In genomic region chr10:119304541-119304940, GRCh38 we compare ENCODE assay signal across 14 cellular contexts.
A peak's percentile ranks its signal among the peaks of the same experiment; 100 is the strongest.
DNase-seq lines count a peak whose midpoint lies in the region; ATAC-seq, FAIRE-seq and TF ChIP-seq lines count a peak whose summit lies in the region.
"Had no signal": no experiment of that assay in that cellular context is flagged by ENCODE, and none has a peak within 500 bp of the region (broad histone marks: within the 10 kb centered on the region; RNA-seq: fewer than 3 reads in every experiment).

No MANE protein-coding gene starts in this region.

- H3K27me3 Mint-ChIP-seq in CD4-positive, CD25-positive, alpha-beta regulatory T cell, result no peaks in the 10 kb centered on the region
- peaks cover 2% of the 10 kb centered on the region for H3K27me3 Mint-ChIP-seq in activated T-helper 1 cell treated with anti-CD3 and anti-CD28 coated beads, Interleukin-12 subunit alpha, Interleukin-12 subunit beta, Interleukin-2, Interleukin-4 antibody, amounts not matched to agents 30 ng/mL and 10 ng/mL and 1 ng/mL, durations not matched to agents 14 hours and 24 hours and 36 hours (ENCODE audit: insufficient read depth)
- H3K27me3 Mint-ChIP-seq in natural killer cell treated with Interleukin-12 subunit alpha and Interleukin-12 subunit beta and Interleukin-15 and Interleukin-18, amount 100 ng/mL, for 72 hours, result peaks cover 0 to 2% of the 10 kb centered on the region in 2 donors

- intact Hi-C loops in activated T-helper 1 cell treated with anti-CD3 and anti-CD28 coated beads, Interleukin-12 subunit alpha, Interleukin-12 subunit beta, Interleukin-2, Interleukin-4 antibody, amounts not matched to agents 30 ng/mL and 10 ng/mL and 1 ng/mL, durations not matched to agents 14 hours and 24 hours and 36 hours (cut with micrococcal nuclease), result loop anchor here (10.0 kb wide), 3 partner anchors 350 to 570 kb away; partner anchors contain the start of genes BAG3 and MCMBP
- intact Hi-C loops in lower lobe of right lung (cut with DNase I), result no loop called here

- peaks cover 5% of the 10 kb centered on the region for H3K36me3 Mint-ChIP-seq in CD4-positive, CD25-positive, alpha-beta regulatory T cell
- H3K36me3 Mint-ChIP-seq in activated T-helper 1 cell treated with anti-CD3 and anti-CD28 coated beads, Interleukin-12 subunit alpha, Interleukin-12 subunit beta, Interleukin-2, Interleukin-4 antibody, amounts not matched to agents 30 ng/mL and 10 ng/mL and 1 ng/mL, durations not matched to agents 14 hours and 24 hours and 36 hours (ENCODE audit: low read depth), result no peaks in the 10 kb centered on the region
- H3K36me3 Mint-ChIP-seq in natural killer cell treated with Interleukin-12 subunit alpha and Interleukin-12 subunit beta and Interleukin-15 and Interleukin-18, amount 100 ng/mL, for 72 hours, result no peaks in the 10 kb centered on the region

- no peak overlapping the region for H3K4me3 ChIP-seq in CD4-positive, CD25-positive, alpha-beta regulatory T cell (ENCODE audit: low read depth, low read length)
- H3K4me3 ChIP-seq in lower lobe of right lung, result no peak overlapping the region

- no peaks in the 10 kb centered on the region for H3K9me3 ChIP-seq in CD4-positive, CD25-positive, alpha-beta regulatory T cell (ENCODE audit: control insufficient read depth in 2 of 2, low read length in 2 of 2)
- no peaks in the 10 kb centered on the region for H3K9me3 ChIP-seq in lower lobe of right lung
- H3K9me3 ChIP-seq: Caco-2 had no signal

- no peaks in the 10 kb centered on the region for H3K27me3 ChIP-seq in CD4-positive, CD25-positive, alpha-beta regulatory T cell (ENCODE audit: control insufficient read depth, insufficient read depth, low read length)
- no peaks in the 10 kb centered on the region for H3K27me3 ChIP-seq in lower lobe of right lung (ENCODE audit: low read depth)

- H3K4me1 Mint-ChIP-seq in CD4-positive, CD25-positive, alpha-beta regulatory T cell, result peaks cover 17 to 86% (median 61%) of the 10 kb centered on the region in 4 donors
- H3K4me1 Mint-ChIP-seq in activated T-helper 1 cell treated with anti-CD3 and anti-CD28 coated beads, Interleukin-12 subunit alpha, Interleukin-12 subunit beta, Interleukin-2, Interleukin-4 antibody, amounts not matched to agents 30 ng/mL and 10 ng/mL and 1 ng/mL, durations not matched to agents 14 hours and 24 hours and 36 hours (ENCODE audit: low read depth), result peaks cover 89% of the 10 kb centered on the region
- peaks cover 76 to 77% of the 10 kb centered on the region in 2 donors for H3K4me1 Mint-ChIP-seq in natural killer cell treated with Interleukin-12 subunit alpha and Interleukin-12 subunit beta and Interleukin-15 and Interleukin-18, amount 100 ng/mL, for 72 hours (ENCODE audit: low read depth in 2 of 2)

- no peak for ATAC-seq in CD4-positive, CD25-positive, alpha-beta regulatory T cell (ENCODE audit: low read depth in 2 of 2)
- no peak for ATAC-seq in natural killer cell treated with Interleukin-12 subunit alpha and Interleukin-12 subunit beta and Interleukin-15 and Interleukin-18, amount 100 ng/mL, for 72 hours
- ATAC-seq in lower lobe of right lung (no peak), GM21576 (IDR thresholded peaks at IDR 0.05; ENCODE audit: unreplicated experiment) (no peak), HG03354 (IDR thresholded peaks at IDR 0.05; ENCODE audit: poor library complexity, severe bottlenecking, unreplicated experiment) (no peak)
- ATAC-seq: sciatic nerve had no signal

- DNase-seq in CD4-positive, CD25-positive, alpha-beta regulatory T cell, result no peak
- DNase-seq in GM19239 (ENCODE audit: insufficient read length, low spot score), result no peak
- DNase-seq in activated T-helper 1 cell treated with anti-CD3 and anti-CD28 coated beads, Interleukin-12 subunit alpha, Interleukin-12 subunit beta, Interleukin-2, Interleukin-4 antibody, amounts not matched to agents 30 ng/mL and 10 ng/mL and 1 ng/mL, durations not matched to agents 14 hours and 24 hours and 36 hours (ENCODE audit: low spot score), result no peak
- DNase-seq in natural killer cell treated with Interleukin-12 subunit alpha and Interleukin-12 subunit beta and Interleukin-15 and Interleukin-18, amount 100 ng/mL, for 72 hours (ENCODE audit: low spot score), result no peak
- no peak for DNase-seq in lower lobe of right lung
- DNase-seq: activated CD4-positive, alpha-beta T cell treated with anti-CD3 and anti-CD28 coated beads for 4 hours; Caco-2; cerebellar nuclear complex; glutamatergic neuron; stimulated activated CD4-positive, alpha-beta T cell treated with anti-CD3 and anti-CD28 coated beads, Interleukin-4, amount 100 ng/mL, for 4 hours had no signal

- FAIRE-seq in GM19239 (lab: Jason Lieb, UNC), result peak; percentile 11

- H3K4me3 Mint-ChIP-seq in CD4-positive, CD25-positive, alpha-beta regulatory T cell, result peak overlapping the region in 2 of 4 donors; percentile 13 to 80
- H3K4me3 Mint-ChIP-seq in activated T-helper 1 cell treated with anti-CD3 and anti-CD28 coated beads, Interleukin-12 subunit alpha, Interleukin-12 subunit beta, Interleukin-2, Interleukin-4 antibody, amounts not matched to agents 30 ng/mL and 10 ng/mL and 1 ng/mL, durations not matched to agents 14 hours and 24 hours and 36 hours, result no peak overlapping the region
- H3K4me3 Mint-ChIP-seq in natural killer cell treated with Interleukin-12 subunit alpha and Interleukin-12 subunit beta and Interleukin-15 and Interleukin-18, amount 100 ng/mL, for 72 hours, result peak overlapping the region; percentile 76

- peaks cover 0 to 2% (median 0%) of the 10 kb centered on the region in 7 donors for H3K9me3 Mint-ChIP-seq in CD4-positive, CD25-positive, alpha-beta regulatory T cell
- H3K9me3 Mint-ChIP-seq in activated T-helper 1 cell treated with anti-CD3 and anti-CD28 coated beads, Interleukin-12 subunit alpha, Interleukin-12 subunit beta, Interleukin-2, Interleukin-4 antibody, amounts not matched to agents 30 ng/mL and 10 ng/mL and 1 ng/mL, durations not matched to agents 14 hours and 24 hours and 36 hours, result no peaks in the 10 kb centered on the region
- H3K9me3 Mint-ChIP-seq in natural killer cell treated with Interleukin-12 subunit alpha and Interleukin-12 subunit beta and Interleukin-15 and Interleukin-18, amount 100 ng/mL, for 72 hours, result no peaks in the 10 kb centered on the region
- H3K9me3 Mint-ChIP-seq: neural crest cell had no signal

- no peak for TF ChIP-seq CTCF in lower lobe of right lung (IDR thresholded peaks at IDR 0.05)

- H3K4me1 ChIP-seq in CD4-positive, CD25-positive, alpha-beta regulatory T cell (ENCODE audit: control insufficient read depth, insufficient read depth, low read length, poor library complexity, severe bottlenecking), result peaks cover 77% of the 10 kb centered on the region
- peaks cover 73% of the 10 kb centered on the region for H3K4me1 ChIP-seq in lower lobe of right lung

- no peaks in the 10 kb centered on the region for H3K36me3 ChIP-seq in CD4-positive, CD25-positive, alpha-beta regulatory T cell (ENCODE audit: control insufficient read depth, insufficient read depth, low read length)
- no peaks in the 10 kb centered on the region for H3K36me3 ChIP-seq in lower lobe of right lung

- peak overlapping the region; percentile 88 for H3K27ac ChIP-seq in CD4-positive, CD25-positive, alpha-beta regulatory T cell (ENCODE audit: insufficient read depth, low read length, poor library complexity, severe bottlenecking)
- H3K27ac ChIP-seq in lower lobe of right lung, result no peak overlapping the region

- H3K27ac Mint-ChIP-seq in CD4-positive, CD25-positive, alpha-beta regulatory T cell, result peak overlapping the region; percentile 60 to 99 (median 98)
- peak overlapping the region; percentile 100 for H3K27ac Mint-ChIP-seq in activated T-helper 1 cell treated with anti-CD3 and anti-CD28 coated beads, Interleukin-12 subunit alpha, Interleukin-12 subunit beta, Interleukin-2, Interleukin-4 antibody, amounts not matched to agents 30 ng/mL and 10 ng/mL and 1 ng/mL, durations not matched to agents 14 hours and 24 hours and 36 hours
- H3K27ac Mint-ChIP-seq in natural killer cell treated with Interleukin-12 subunit alpha and Interleukin-12 subunit beta and Interleukin-15 and Interleukin-18, amount 100 ng/mL, for 72 hours, result peak overlapping the region; percentile 93 to 95
